8 cellular contexts compared by ENCODE assay signal in the genomic region with DNA sequence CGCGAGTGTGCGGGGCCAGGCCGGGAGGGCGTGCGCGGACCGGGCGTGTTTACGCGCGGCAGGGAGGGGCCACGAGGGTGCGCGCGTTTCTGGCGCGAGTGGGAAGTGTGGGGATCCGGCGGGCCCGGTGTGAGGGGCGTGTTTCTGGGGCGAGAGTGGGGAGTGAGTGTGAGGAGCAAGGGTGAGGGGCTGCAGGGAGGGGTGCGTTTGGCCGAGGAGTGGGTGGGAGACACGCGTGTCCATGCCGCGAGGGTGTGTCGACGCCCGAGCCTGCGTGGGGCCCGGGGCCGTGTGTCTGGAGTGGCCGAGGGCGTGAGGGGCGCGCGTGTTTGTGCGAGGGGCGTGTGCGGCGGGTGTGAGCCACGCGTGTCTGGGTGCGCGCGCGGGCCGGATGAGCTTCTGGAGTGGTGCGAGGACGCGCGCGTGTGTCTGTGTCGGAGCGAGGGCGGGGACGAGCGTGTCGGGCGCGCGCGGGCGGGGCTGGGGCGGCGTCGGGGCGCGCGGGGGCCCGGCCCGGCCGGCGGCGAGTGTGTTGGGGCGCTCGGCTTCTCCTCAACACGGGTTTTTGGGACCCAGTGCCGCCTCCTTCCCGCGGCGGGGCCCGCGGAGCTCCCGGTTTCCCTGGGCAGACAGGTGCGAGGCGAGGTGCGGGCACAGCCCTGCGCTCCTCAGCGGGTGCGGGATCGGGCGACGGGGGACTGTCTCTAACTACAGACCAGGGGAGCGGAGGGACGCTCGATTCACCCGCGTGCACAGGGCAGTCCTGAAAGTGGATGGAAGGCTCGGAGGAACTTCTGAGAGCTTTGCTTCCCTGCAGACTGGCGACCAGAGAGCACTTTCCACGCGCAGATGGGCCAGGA.
DNase-seq lines count a peak whose midpoint lies in the region; ATAC-seq and TF ChIP-seq lines count a peak whose summit lies in the region.

No MANE protein-coding gene starts in this region.

- TF ChIP-seq CTCF in PC-3 (conservative IDR thresholded peaks at IDR 0.05; ENCODE audit: low read depth, low read length): no peak

- peaks cover 62% of the 10 kb centered on the region for H3K27me3 ChIP-seq in PC-3 (ENCODE audit: low read length)

- ATAC-seq in PC-3 (no peak), HG02870 (IDR thresholded peaks at IDR 0.05; ENCODE audit: unreplicated experiment) (no peak), HG03354 (IDR thresholded peaks at IDR 0.05; ENCODE audit: poor library complexity, severe bottlenecking, unreplicated experiment) (no peak)

- intact Hi-C loops in PC-3 (cut with micrococcal nuclease) (no loop called here), cardiac septum (cut with DNase I) (no loop called here)

- H3K4me1 ChIP-seq in PC-3 (ENCODE audit: insufficient read depth, low read length): peaks cover 3% of the 10 kb centered on the region; the same call in 1 of the 2 replicates

- CTCF ChIA-PET in PC-3 (lab: Charles Lee): interaction anchor here (0.5 kb wide), 1 partner anchor 24 kb away, joined by 4 read pairs; no protein-coding TSS in a partner anchor

- peak overlapping the region; percentile 52 for H2AFZ ChIP-seq in PC-3 (ENCODE audit: low read length)

- H3K4me3 ChIP-seq in PC-3 (ENCODE audit: low read length): peak overlapping the region; percentile 50

- no peaks in the 10 kb centered on the region for H3K36me3 ChIP-seq in PC-3 (ENCODE audit: low read depth, low read length)

- no peaks in the 10 kb centered on the region for H3K9me3 ChIP-seq in PC-3 (ENCODE audit: low read length)

- POLR2A ChIA-PET in PC-3 (lab: Charles Lee; ENCODE audit: unreplicated experiment): no interaction called here

- no peaks in the 10 kb centered on the region for H3K9me2 ChIP-seq in PC-3 (replicated peaks; ENCODE audit: low read length)

- no peak overlapping the region for H3K27ac ChIP-seq in PC-3 (ENCODE audit: low read length)

- no TSS peak for BruUV-seq in PC-3 (replicated peaks; lab: Mats Ljungman, UMichigan)

- H3K9ac ChIP-seq in PC-3 (ENCODE audit: low read length): no peak overlapping the region

- no peaks in the 10 kb centered on the region for H3K79me2 ChIP-seq in PC-3 (ENCODE audit: low read length)

- DNase-seq in PC-3 (no peak), activated gamma-delta T cell (lab: John Stamatoyannopoulos, UW) (peak; percentile 32), cardiac septum (ENCODE audit: low spot score) (peak; percentile 72), putamen (ENCODE audit: low spot score) (peak; percentile 66), NCI-H2196 (lab: John Stamatoyannopoulos, UW; ENCODE audit: unreplicated experiment) (no peak), DMS153 treated with DMSO at 0.1 percent for 48 hours (lab: John Stamatoyannopoulos, UW; ENCODE audit: unreplicated experiment) (no peak)

- H4K20me1 ChIP-seq in PC-3 (ENCODE audit: low read length): no peaks in the 10 kb centered on the region

- peak overlapping the region; percentile 72 for H3K4me2 ChIP-seq in PC-3 (ENCODE audit: low read length)

- H3F3A ChIP-seq in PC-3 (ENCODE audit: low read length, unreplicated experiment): no peaks in the 10 kb centered on the region

Comparison
In these comparisons a context has a peak if more than half of its experiments do, and no peak if none do; other contexts are left out.
1. DNase-seq: peak in activated gamma-delta T cell (single experiment), cardiac septum (single experiment) and putamen (single experiment); none in PC-3 (single experiment), NCI-H2196 (single experiment) and DMS153 treated with DMSO at 0.1 percent for 48 hours (single experiment).